Comparison of ENCODE assay signal across 19 cellular contexts in genomic region chr19:30254214-30254613, GRCh38.
DNase-seq lines count a peak whose midpoint lies in the region; ATAC-seq and TF ChIP-seq lines count a peak whose summit lies in the region.
"Had no signal": no experiment of that assay in that cellular context is flagged by ENCODE, and none has a peak within 500 bp of the region (broad histone marks: within the 10 kb centered on the region; RNA-seq: fewer than 3 reads in every experiment).

No MANE protein-coding gene starts in this region.

- DNase-seq in COLO829 (ENCODE audit: low spot score) (peak; percentile 30), NCI-H446 treated with DMSO at 0.1 percent for 48 hours (lab: John Stamatoyannopoulos, UW) (peak; percentile 17), foreskin fibroblast (no peak), substantia nigra (lab: John Stamatoyannopoulos, UW) (no peak), heart left ventricle (no peak), COR-L47 (lab: John Stamatoyannopoulos, UW) (no peak)
- DNase-seq: CD8-positive, alpha-beta memory T cell; DMS53; EL; GF-D8; H9; KG1; NCI-H1092 treated with DMSO at 0.1 percent for 48 hours; NCI-H1436 treated with DMSO at 0.1 percent for 48 hours; NCI-H2029; Peyer's patch had no signal

- 44 to 58% (median 46%) methylated on average over 5 of the region's 5 CpGs for WGBS in heart left ventricle, 4 donors

- TF ChIP-seq CTCF in foreskin fibroblast (IDR thresholded peaks at IDR 0.05; ENCODE audit: low read depth, low read length) (no peak), heart left ventricle (IDR thresholded peaks at IDR 0.05) (no peak)

- peak overlapping the region; percentile 14 to 47 for H3K4me3 ChIP-seq in foreskin fibroblast (ENCODE audit: low read depth in 1 of 2, low read length in 2 of 2)
- H3K4me3 ChIP-seq in heart left ventricle, result no peak overlapping the region
- H3K4me3 ChIP-seq: Peyer's patch had no signal

- H3K36me3 ChIP-seq in heart left ventricle, result no peaks in the 10 kb centered on the region
- H3K36me3 ChIP-seq: Peyer's patch had no signal

- no peak for TF ChIP-seq POLR2A in heart left ventricle (IDR thresholded peaks at IDR 0.05)

- H3K27ac ChIP-seq in substantia nigra (ENCODE audit: low read depth, low read length, poor library complexity, severe bottlenecking) (peak overlapping the region; percentile 40), heart left ventricle (no peak overlapping the region)
- H3K27ac ChIP-seq: C4-2B, Peyer's patch had no signal

- no peak for ATAC-seq in HG03175 (IDR thresholded peaks at IDR 0.05; ENCODE audit: unreplicated experiment)
- ATAC-seq in heart left ventricle, result no peak
- ATAC-seq: SK-N-SH treated with all-trans-retinoic acid at 6 μM for 48 hours had no signal

- peaks cover 0 to 6% (median 0%) of the 10 kb centered on the region in 12 donors for H3K4me1 ChIP-seq in heart left ventricle
- H3K4me1 ChIP-seq: Peyer's patch had no signal

- peaks cover 0 to 63% (median 13%) of the 10 kb centered on the region in 9 donors for H3K27me3 ChIP-seq in heart left ventricle
- H3K27me3 ChIP-seq: Peyer's patch had no signal

- intact Hi-C loops in heart left ventricle (cut with DNase I), result no loop called here

- H3K9me3 ChIP-seq in heart left ventricle, result no peaks in the 10 kb centered on the region
- H3K9me3 ChIP-seq: Peyer's patch had no signal

Comparison
In these comparisons a context has a peak if more than half of its experiments do, and no peak if none do; other contexts are left out.
1. DNase-seq: peak in COLO829 (single experiment) and NCI-H446 treated with DMSO at 0.1 percent for 48 hours (single experiment); none in foreskin fibroblast (0 of 2), substantia nigra (0 of 49), heart left ventricle (0 of 5) and COR-L47 (single experiment).
2. H3K4me3 ChIP-seq: peak in foreskin fibroblast (2 of 2); none in heart left ventricle (0 of 12).